1 cellular context compared by ENCODE assay signal in the genomic region with DNA sequence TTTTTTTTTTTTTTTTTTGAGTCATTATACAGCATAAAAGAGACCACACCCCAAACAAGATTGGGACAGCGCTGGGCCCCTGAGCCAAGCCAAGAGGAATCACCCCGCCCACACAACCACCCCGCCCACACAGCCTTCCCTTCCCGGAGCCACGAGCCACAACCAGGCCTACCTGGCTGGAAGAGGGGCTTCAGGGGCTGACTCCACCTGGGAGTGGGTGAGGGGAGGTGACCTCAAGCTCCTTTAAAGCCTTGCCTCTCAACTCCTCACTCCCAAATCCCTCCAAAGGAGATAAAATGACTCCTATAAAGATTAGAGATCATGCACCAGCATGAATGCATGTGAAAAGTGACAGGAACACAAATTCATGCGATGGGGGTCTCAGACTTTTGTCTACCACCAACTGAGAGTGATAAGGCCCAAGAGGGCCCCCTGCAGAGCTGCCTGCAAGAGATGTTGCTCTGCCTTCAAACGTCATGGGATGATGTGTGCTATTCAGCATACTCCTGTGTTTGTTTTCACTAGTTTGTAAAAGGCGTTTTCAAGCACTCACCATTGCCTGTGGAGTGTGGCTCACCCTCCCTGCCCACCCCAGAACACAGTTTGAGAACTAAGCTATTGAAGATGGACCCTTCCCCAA.
TF ChIP-seq lines count a peak whose summit lies in the region.

No MANE protein-coding gene starts in this region.

TF ChIP-seq in IMR-90, 13 proteins besides CTCF, POLR2A, EP300 and RAD21:
- TF ChIP-seq, protein P1, sequence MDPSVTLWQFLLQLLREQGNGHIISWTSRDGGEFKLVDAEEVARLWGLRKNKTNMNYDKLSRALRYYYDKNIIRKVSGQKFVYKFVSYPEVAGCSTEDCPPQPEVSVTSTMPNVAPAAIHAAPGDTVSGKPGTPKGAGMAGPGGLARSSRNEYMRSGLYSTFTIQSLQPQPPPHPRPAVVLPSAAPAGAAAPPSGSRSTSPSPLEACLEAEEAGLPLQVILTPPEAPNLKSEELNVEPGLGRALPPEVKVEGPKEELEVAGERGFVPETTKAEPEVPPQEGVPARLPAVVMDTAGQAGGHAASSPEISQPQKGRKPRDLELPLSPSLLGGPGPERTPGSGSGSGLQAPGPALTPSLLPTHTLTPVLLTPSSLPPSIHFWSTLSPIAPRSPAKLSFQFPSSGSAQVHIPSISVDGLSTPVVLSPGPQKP (IDR thresholded peaks at IDR 0.05; ENCODE audit: borderline replicate concordance, low read depth, low read length): no peak
- no peak for TF ChIP-seq CHD1 (IDR thresholded peaks at IDR 0.05; ENCODE audit: low read depth, low read length)
- TF ChIP-seq MAFK (IDR thresholded peaks at IDR 0.05; ENCODE audit: low read depth, low read length): no peak
- TF ChIP-seq RFX5 (IDR thresholded peaks at IDR 0.05; ENCODE audit: low read depth, low read length): no peak
- no peak for TF ChIP-seq CEBPB (IDR thresholded peaks at IDR 0.05; ENCODE audit: low read depth, low read length)
- no peak for TF ChIP-seq MXI1 (IDR thresholded peaks at IDR 0.05; ENCODE audit: borderline replicate concordance, low read depth, low read length)
- TF ChIP-seq FOS (IDR thresholded peaks at IDR 0.05; ENCODE audit: low read depth, low read length): no peak
- TF ChIP-seq SMC3 (IDR thresholded peaks at IDR 0.05; ENCODE audit: low read depth, low read length): no peak
- TF ChIP-seq NFE2L2 (IDR thresholded peaks at IDR 0.05; ENCODE audit: low read depth, low read length): no peak
- TF ChIP-seq MAZ (IDR thresholded peaks at IDR 0.05; ENCODE audit: borderline replicate concordance, low read depth, low read length): no peak
- no peak for TF ChIP-seq BHLHE40 (IDR thresholded peaks at IDR 0.05; ENCODE audit: low read depth, low read length)
- TF ChIP-seq RCOR1 (IDR thresholded peaks at IDR 0.05; ENCODE audit: insufficient replicate concordance, low read length): no peak
- TF ChIP-seq, protein P2, sequence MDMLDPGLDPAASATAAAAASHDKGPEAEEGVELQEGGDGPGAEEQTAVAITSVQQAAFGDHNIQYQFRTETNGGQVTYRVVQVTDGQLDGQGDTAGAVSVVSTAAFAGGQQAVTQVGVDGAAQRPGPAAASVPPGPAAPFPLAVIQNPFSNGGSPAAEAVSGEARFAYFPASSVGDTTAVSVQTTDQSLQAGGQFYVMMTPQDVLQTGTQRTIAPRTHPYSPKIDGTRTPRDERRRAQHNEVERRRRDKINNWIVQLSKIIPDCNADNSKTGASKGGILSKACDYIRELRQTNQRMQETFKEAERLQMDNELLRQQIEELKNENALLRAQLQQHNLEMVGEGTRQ (IDR thresholded peaks at IDR 0.05; ENCODE audit: low read depth, low read length): no peak
